8 cellular contexts compared by ENCODE assay signal in genomic region chr14:24189059-24189375, GRCh38. TPM values are rescaled to one million over a fixed set of nuclear protein-coding genes. Genes with fewer than 3 reads are reported as not detected.
DNase-seq lines count a peak whose midpoint lies in the region; ATAC-seq, FAIRE-seq and TF ChIP-seq lines count a peak whose summit lies in the region.

No MANE protein-coding gene starts in this region.

- peak overlapping the region; percentile 64 for H3K27ac ChIP-seq in keratinocyte (ENCODE audit: control insufficient read depth, insufficient read depth, low read length)
- H3K27ac ChIP-seq in substantia nigra (ENCODE audit: low read depth, low read length, poor library complexity, severe bottlenecking): peak overlapping the region; percentile 45

- ATAC-seq in activated CD8-positive, alpha-beta T cell treated with anti-CD3 and anti-CD28 coated beads, Interleukin-2, amount 10 ng/mL, durations not matched to agents 7 days and 5 days: no peak
- ATAC-seq in GM18909 (IDR thresholded peaks at IDR 0.05; ENCODE audit: poor library complexity, unreplicated experiment): no peak
- ATAC-seq in HG03460 (IDR thresholded peaks at IDR 0.05; ENCODE audit: unreplicated experiment): no peak

- H3K4me1 ChIP-seq in keratinocyte (ENCODE audit: control insufficient read depth, extremely low read depth, insufficient read depth, low read length): peaks cover 15% of the 10 kb centered on the region

- no peaks in the 10 kb centered on the region for H3K27me3 ChIP-seq in keratinocyte (ENCODE audit: control insufficient read depth, extremely low read depth, insufficient read depth, low read length)

- CTCF ChIA-PET in activated CD4-positive, alpha-beta T cell treated with anti-CD3 and anti-CD28 coated beads, Interleukin-2, amount 10 ng/mL, durations not matched to agents 7 days and 5 days (lab: Charles Lee): interaction anchor here (0.6 to 6.5 kb wide), 8 partner anchors 13 to 108 kb away, joined by 3 to 44 read pairs (median 6); partner anchors contain the start of genes DCAF11, IRF9 and NRL
- CTCF ChIA-PET in activated CD8-positive, alpha-beta T cell treated with anti-CD3 and anti-CD28 coated beads, Interleukin-2, amount 10 ng/mL, durations not matched to agents 7 days and 5 days (lab: Charles Lee): interaction anchor here (0.6 to 2.2 kb wide), 9 partner anchors 25 to 243 kb away, joined by 3 to 16 read pairs (median 4); partner anchors contain the start of genes CHMP4A, CIDEB, IRF9 and MDP1

- H3K27ac Mint-ChIP-seq in activated CD4-positive, alpha-beta T cell treated with anti-CD3 and anti-CD28 coated beads, Interleukin-2, amount 10 ng/mL, durations not matched to agents 7 days and 5 days: peak overlapping the region; percentile 93
- peak overlapping the region; percentile 87 for H3K27ac Mint-ChIP-seq in activated CD8-positive, alpha-beta T cell treated with anti-CD3 and anti-CD28 coated beads, Interleukin-2, amount 10 ng/mL, durations not matched to agents 7 days and 5 days

- peak overlapping the region in 2 of 3 experiments; percentile 41 to 89 for H3K4me3 ChIP-seq in keratinocyte (ENCODE audit: control insufficient read depth in 2 of 3, extremely low read depth in 1 of 3, insufficient read depth in 2 of 3, low read depth in 1 of 3, low read length in 3 of 3)

- no peak for FAIRE-seq in keratinocyte (lab: Jason Lieb, UNC)

- POLR2A ChIA-PET in activated CD4-positive, alpha-beta T cell treated with anti-CD3 and anti-CD28 coated beads, Interleukin-2, amount 10 ng/mL, durations not matched to agents 7 days and 5 days (lab: Charles Lee): interaction anchor here (1.0 kb wide), 1 partner anchor 48 kb away, joined by 4 read pairs; the partner anchor contains the start of gene EMC9
- POLR2A ChIA-PET in activated CD8-positive, alpha-beta T cell treated with anti-CD3 and anti-CD28 coated beads, Interleukin-2, amount 10 ng/mL, durations not matched to agents 7 days and 5 days (lab: Charles Lee): interaction anchor here (0.6 to 4.9 kb wide), 14 partner anchors 9 to 109 kb away, joined by 3 to 85 read pairs (median 6); partner anchors contain the start of genes CHMP4A, IRF9, MDP1 and PCK2

- H3K9ac ChIP-seq in keratinocyte (ENCODE audit: control insufficient read depth, extremely low read depth, insufficient read depth, low read length): peak overlapping the region; percentile 86

- H3K4me3 Mint-ChIP-seq in activated CD4-positive, alpha-beta T cell treated with anti-CD3 and anti-CD28 coated beads, Interleukin-2, amount 10 ng/mL, durations not matched to agents 7 days and 5 days: peak overlapping the region; percentile 89
- peak overlapping the region; percentile 92 for H3K4me3 Mint-ChIP-seq in activated CD8-positive, alpha-beta T cell treated with anti-CD3 and anti-CD28 coated beads, Interleukin-2, amount 10 ng/mL, durations not matched to agents 7 days and 5 days

- peak overlapping the region; percentile 44 for H2AFZ ChIP-seq in keratinocyte (ENCODE audit: control insufficient read depth, low read length)

- peaks cover 41% of the 10 kb centered on the region for H3K36me3 Mint-ChIP-seq in activated CD4-positive, alpha-beta T cell treated with anti-CD3 and anti-CD28 coated beads, Interleukin-2, amount 10 ng/mL, durations not matched to agents 7 days and 5 days (ENCODE audit: low read depth)
- peaks cover 43% of the 10 kb centered on the region for H3K36me3 Mint-ChIP-seq in activated CD8-positive, alpha-beta T cell treated with anti-CD3 and anti-CD28 coated beads, Interleukin-2, amount 10 ng/mL, durations not matched to agents 7 days and 5 days (ENCODE audit: low read depth)

- dilution Hi-C loops in keratinocyte (cut with MboI; ENCODE audit: extremely low pct_ligation_motif_present, low sequenced_read_pairs): no loop called here

- peak overlapping the region; percentile 73 for H3K4me2 ChIP-seq in keratinocyte (ENCODE audit: control insufficient read depth, extremely low read depth, insufficient read depth, low read depth, low read length)

- no peaks in the 10 kb centered on the region for H3K9me1 ChIP-seq in keratinocyte (ENCODE audit: control insufficient read depth, extremely low read depth, insufficient read depth, low read length)

- no peak for TF ChIP-seq CTCF in keratinocyte (optimal IDR thresholded peaks at IDR 0.05 in 1 of 3, IDR thresholded peaks at IDR 0.05 in 1 of 3, conservative IDR thresholded peaks at IDR 0.05 in 1 of 3; ENCODE audit: extremely low read depth in 1 of 3, insufficient read depth in 2 of 3, low read length in 3 of 3)

- no peaks in the 10 kb centered on the region for H3K9me3 ChIP-seq in keratinocyte (ENCODE audit: control insufficient read depth, low read depth, low read length)

- peaks cover 40 to 49% of the 10 kb centered on the region in 2 experiments for H3K36me3 ChIP-seq in keratinocyte (ENCODE audit: control insufficient read depth in 2 of 2, extremely low read depth in 1 of 2, insufficient read depth in 2 of 2, low read length in 2 of 2)

- no peak for DNase-seq in activated CD4-positive, alpha-beta T cell treated with anti-CD3 and anti-CD28 coated beads, Interleukin-2, amount 10 ng/mL, durations not matched to agents 7 days and 5 days
- DNase-seq in activated CD4-positive, alpha-beta T cell treated with anti-CD3 and anti-CD28 coated beads for 1 hour: no peak
- DNase-seq in activated CD8-positive, alpha-beta T cell treated with anti-CD3 and anti-CD28 coated beads, Interleukin-2, amount 10 ng/mL, durations not matched to agents 7 days and 5 days: no peak
- no peak for DNase-seq in keratinocyte (ENCODE audit: low read depth, low spot score)
- no peak for DNase-seq in substantia nigra (lab: John Stamatoyannopoulos, UW)
- no peak for DNase-seq in LoVo (ENCODE audit: low spot score)

- H3K27me3 Mint-ChIP-seq in activated CD4-positive, alpha-beta T cell treated with anti-CD3 and anti-CD28 coated beads, Interleukin-2, amount 10 ng/mL, durations not matched to agents 7 days and 5 days: no peaks in the 10 kb centered on the region
- no peaks in the 10 kb centered on the region for H3K27me3 Mint-ChIP-seq in activated CD8-positive, alpha-beta T cell treated with anti-CD3 and anti-CD28 coated beads, Interleukin-2, amount 10 ng/mL, durations not matched to agents 7 days and 5 days (ENCODE audit: low read depth)

- H3K4me1 Mint-ChIP-seq in activated CD4-positive, alpha-beta T cell treated with anti-CD3 and anti-CD28 coated beads, Interleukin-2, amount 10 ng/mL, durations not matched to agents 7 days and 5 days: peaks cover 58% of the 10 kb centered on the region
- peaks cover 52% of the 10 kb centered on the region for H3K4me1 Mint-ChIP-seq in activated CD8-positive, alpha-beta T cell treated with anti-CD3 and anti-CD28 coated beads, Interleukin-2, amount 10 ng/mL, durations not matched to agents 7 days and 5 days (ENCODE audit: low read depth)

- H3K9me3 Mint-ChIP-seq in activated CD4-positive, alpha-beta T cell treated with anti-CD3 and anti-CD28 coated beads, Interleukin-2, amount 10 ng/mL, durations not matched to agents 7 days and 5 days: no peaks in the 10 kb centered on the region
- H3K9me3 Mint-ChIP-seq in activated CD8-positive, alpha-beta T cell treated with anti-CD3 and anti-CD28 coated beads, Interleukin-2, amount 10 ng/mL, durations not matched to agents 7 days and 5 days (ENCODE audit: insufficient read depth): no peaks in the 10 kb centered on the region

- H4K20me1 ChIP-seq in keratinocyte (ENCODE audit: control insufficient read depth, extremely low read depth, insufficient read depth, low read length): peaks cover 4% of the 10 kb centered on the region

- H3K79me2 ChIP-seq in keratinocyte (ENCODE audit: control insufficient read depth, insufficient read depth, low read length): peaks cover 31% of the 10 kb centered on the region

RNA-seq across cellular contexts. Expression of gene IPO4, which starts 0.4 kb away (rescaled TPM):
- 10 to 100 TPM; 45.3 to 48.7 TPM for total RNA-seq in activated CD4-positive, alpha-beta T cell treated with anti-CD3 and anti-CD28 coated beads, Interleukin-2, amount 10 ng/mL, durations not matched to agents 7 days and 5 days
- 10 to 100 TPM; 56.3 to 60.1 TPM for total RNA-seq in activated CD8-positive, alpha-beta T cell treated with anti-CD3 and anti-CD28 coated beads, Interleukin-2, amount 10 ng/mL, durations not matched to agents 7 days and 5 days
- 10.0 to 32.3 TPM (median 18.6 TPM) in 3 replicates for polyA plus RNA-seq in keratinocyte
- polyA plus RNA-seq in keratinocyte (2011; ENCODE audit: low read depth): 17.2 TPM
- polyA plus RNA-seq in keratinocyte (2011; cell fraction: cytosol; rRNA removed): 14.7 and 24.3 TPM in 2 replicates
- polyA plus RNA-seq in keratinocyte (2011; cell fraction: nucleus; rRNA removed): 39.3 and 44.4 TPM in 2 replicates
- 19.5 and 47.8 TPM in 2 replicates for polyA plus RNA-seq in keratinocyte (2012; ENCODE audit: low replicate concordance)
- 18.4 to 111 TPM (median 34.8 TPM) in 3 replicates for polyA minus RNA-seq in keratinocyte
- polyA minus RNA-seq in keratinocyte (2011; cell fraction: cytosol; rRNA and poly(A)+ RNA removed): 28.8 TPM
- 32.2 and 32.7 TPM in 2 replicates for polyA minus RNA-seq in keratinocyte (2011; cell fraction: nucleus; rRNA and poly(A)+ RNA removed)

RNA-seq across cellular contexts. Expression of gene TM9SF1, which starts 6.2 kb away (rescaled TPM):
- total RNA-seq in activated CD4-positive, alpha-beta T cell treated with anti-CD3 and anti-CD28 coated beads, Interleukin-2, amount 10 ng/mL, durations not matched to agents 7 days and 5 days: 10 to 100 TPM; 28.6 to 33.2 TPM
- 10 to 100 TPM; 29.3 to 32.8 TPM for total RNA-seq in activated CD8-positive, alpha-beta T cell treated with anti-CD3 and anti-CD28 coated beads, Interleukin-2, amount 10 ng/mL, durations not matched to agents 7 days and 5 days
- polyA plus RNA-seq in keratinocyte: 19.2 to 56.6 TPM (median 38.2 TPM) in 3 replicates
- 20.2 TPM for polyA plus RNA-seq in keratinocyte (2011; ENCODE audit: low read depth)
- polyA plus RNA-seq in keratinocyte (2011; cell fraction: cytosol; rRNA removed): 25.2 and 25.7 TPM in 2 replicates
- 76.6 and 83.5 TPM in 2 replicates for polyA plus RNA-seq in keratinocyte (2011; cell fraction: nucleus; rRNA removed)
- 25.2 and 41.7 TPM in 2 replicates for polyA plus RNA-seq in keratinocyte (2012; ENCODE audit: low replicate concordance)
- 41.6 to 74.3 TPM (median 54.7 TPM) in 3 replicates for polyA minus RNA-seq in keratinocyte
- polyA minus RNA-seq in keratinocyte (2011; cell fraction: cytosol; rRNA and poly(A)+ RNA removed): 28.0 TPM
- 45.9 and 54.1 TPM in 2 replicates for polyA minus RNA-seq in keratinocyte (2011; cell fraction: nucleus; rRNA and poly(A)+ RNA removed)

RNA-seq across cellular contexts. Expression of gene TSSK4, which starts 16.5 kb away (rescaled TPM):
- under 1 TPM; 0.52 to 0.60 TPM for total RNA-seq in activated CD4-positive, alpha-beta T cell treated with anti-CD3 and anti-CD28 coated beads, Interleukin-2, amount 10 ng/mL, durations not matched to agents 7 days and 5 days
- not detected for total RNA-seq in activated CD8-positive, alpha-beta T cell treated with anti-CD3 and anti-CD28 coated beads, Interleukin-2, amount 10 ng/mL, durations not matched to agents 7 days and 5 days
- polyA plus RNA-seq in keratinocyte: 0.09 TPM in 1 of 3 replicates, not detected in the others
- not detected for polyA plus RNA-seq in keratinocyte (2011; ENCODE audit: low read depth)
- polyA plus RNA-seq in keratinocyte (2011; cell fraction: cytosol; rRNA removed): not detected in 2 replicates
- 0.16 TPM in 1 of 2 replicates, not detected in the other for polyA plus RNA-seq in keratinocyte (2011; cell fraction: nucleus; rRNA removed)
- polyA plus RNA-seq in keratinocyte (2012; ENCODE audit: low replicate concordance): 0.83 and 2.4 TPM in 2 replicates
- 0.29 to 0.46 TPM in 2 of 3 replicates, not detected in the other for polyA minus RNA-seq in keratinocyte
- polyA minus RNA-seq in keratinocyte (2011; cell fraction: cytosol; rRNA and poly(A)+ RNA removed): not detected
- polyA minus RNA-seq in keratinocyte (2011; cell fraction: nucleus; rRNA and poly(A)+ RNA removed): not detected in 2 replicates

RNA-seq across cellular contexts. Expression of gene REC8, which starts 17.1 kb away (rescaled TPM):
- 10 to 100 TPM; 52.8 to 61.0 TPM for total RNA-seq in activated CD4-positive, alpha-beta T cell treated with anti-CD3 and anti-CD28 coated beads, Interleukin-2, amount 10 ng/mL, durations not matched to agents 7 days and 5 days
- 10 to 100 TPM; 54.5 to 58.6 TPM for total RNA-seq in activated CD8-positive, alpha-beta T cell treated with anti-CD3 and anti-CD28 coated beads, Interleukin-2, amount 10 ng/mL, durations not matched to agents 7 days and 5 days
- polyA plus RNA-seq in keratinocyte: 6.0 to 9.2 TPM (median 6.3 TPM) in 3 replicates
- polyA plus RNA-seq in keratinocyte (2011; ENCODE audit: low read depth): 3.0 TPM
- 0.72 and 0.83 TPM in 2 replicates for polyA plus RNA-seq in keratinocyte (2011; cell fraction: cytosol; rRNA removed)
- polyA plus RNA-seq in keratinocyte (2011; cell fraction: nucleus; rRNA removed): 40.3 and 59.0 TPM in 2 replicates
- polyA plus RNA-seq in keratinocyte (2012; ENCODE audit: low replicate concordance): 6.1 and 7.6 TPM in 2 replicates
- polyA minus RNA-seq in keratinocyte: 4.7 to 12.3 TPM (median 7.7 TPM) in 3 replicates
- polyA minus RNA-seq in keratinocyte (2011; cell fraction: cytosol; rRNA and poly(A)+ RNA removed): not detected
- 16.4 and 17.7 TPM in 2 replicates for polyA minus RNA-seq in keratinocyte (2011; cell fraction: nucleus; rRNA and poly(A)+ RNA removed)

RNA-seq across cellular contexts. Expression of gene CHMP4A, which starts 24.3 kb away (rescaled TPM):
- total RNA-seq in activated CD4-positive, alpha-beta T cell treated with anti-CD3 and anti-CD28 coated beads, Interleukin-2, amount 10 ng/mL, durations not matched to agents 7 days and 5 days: 10 to 100 TPM; 79.8 to 93.2 TPM
- total RNA-seq in activated CD8-positive, alpha-beta T cell treated with anti-CD3 and anti-CD28 coated beads, Interleukin-2, amount 10 ng/mL, durations not matched to agents 7 days and 5 days: 10 to 100 TPM; 83.2 to 93.4 TPM
- 48.0 to 86.6 TPM (median 54.5 TPM) in 3 replicates for polyA plus RNA-seq in keratinocyte
- polyA plus RNA-seq in keratinocyte (2011; ENCODE audit: low read depth): 197 TPM
- 73.7 and 75.3 TPM in 2 replicates for polyA plus RNA-seq in keratinocyte (2011; cell fraction: cytosol; rRNA removed)
- polyA plus RNA-seq in keratinocyte (2011; cell fraction: nucleus; rRNA removed): 43.0 and 60.1 TPM in 2 replicates
- 60.4 and 62.3 TPM in 2 replicates for polyA plus RNA-seq in keratinocyte (2012; ENCODE audit: low replicate concordance)
- polyA minus RNA-seq in keratinocyte: 1.0 to 22.0 TPM (median 8.9 TPM) in 3 replicates
- 6.9 TPM for polyA minus RNA-seq in keratinocyte (2011; cell fraction: cytosol; rRNA and poly(A)+ RNA removed)
- 1.4 and 4.9 TPM in 2 replicates for polyA minus RNA-seq in keratinocyte (2011; cell fraction: nucleus; rRNA and poly(A)+ RNA removed)
